Comparison of ENCODE assay signal across 1 cellular context in genomic region chr4:116478343-116478742, GRCh38.
TF ChIP-seq lines count a peak whose summit lies in the region.

No MANE protein-coding gene starts in this region.

TF ChIP-seq in H1, 55 proteins besides CTCF, POLR2A, EP300 and RAD21:
- TF ChIP-seq ASH2L (IDR thresholded peaks at IDR 0.05; ENCODE audit: low read length) (no peak), POLR2AphosphoS5 (IDR thresholded peaks at IDR 0.05; ENCODE audit: low read depth, low read length) (no peak), TCF12 (IDR thresholded peaks at IDR 0.05; ENCODE audit: low read depth, low read length) (no peak), USF2 (IDR thresholded peaks at IDR 0.05; ENCODE audit: low read length) (no peak), RBBP5 (IDR thresholded peaks at IDR 0.05; ENCODE audit: borderline replicate concordance, low read depth, low read length) (no peak), GTF2F1 (IDR thresholded peaks at IDR 0.05; ENCODE audit: borderline replicate concordance, low read depth, low read length) (no peak), SIX5 (IDR thresholded peaks at IDR 0.05; ENCODE audit: low read depth, low read length) (no peak), ZNF274 (IDR thresholded peaks at IDR 0.05; ENCODE audit: borderline replicate concordance, extremely low read depth, low read length) (no peak), SRF (IDR thresholded peaks at IDR 0.05; ENCODE audit: low read depth, low read length) (no peak), POU5F1 (IDR thresholded peaks at IDR 0.05; ENCODE audit: low read depth, low read length) (no peak), TEAD4 (IDR thresholded peaks at IDR 0.05; ENCODE audit: low read depth, low read length) (no peak), KDM5A (IDR thresholded peaks at IDR 0.05; ENCODE audit: low read length) (no peak), FOSL1 (IDR thresholded peaks at IDR 0.05; ENCODE audit: insufficient read depth, low read depth, low read length) (no peak), YY1 (IDR thresholded peaks at IDR 0.05; ENCODE audit: low read depth, low read length) (no peak), TAF7 (optimal IDR thresholded peaks at IDR 0.05; ENCODE audit: borderline replicate concordance, low read depth, low read length) (no peak), KDM4A (IDR thresholded peaks at IDR 0.05; ENCODE audit: low read depth, low read length, severe bottlenecking) (no peak), CHD2 (IDR thresholded peaks at IDR 0.05; ENCODE audit: low read length) (no peak)
- TF ChIP-seq, protein P1, sequence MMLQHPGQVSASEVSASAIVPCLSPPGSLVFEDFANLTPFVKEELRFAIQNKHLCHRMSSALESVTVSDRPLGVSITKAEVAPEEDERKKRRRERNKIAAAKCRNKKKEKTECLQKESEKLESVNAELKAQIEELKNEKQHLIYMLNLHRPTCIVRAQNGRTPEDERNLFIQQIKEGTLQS (IDR thresholded peaks at IDR 0.05; ENCODE audit: insufficient read depth, low read depth, low read length): no peak
TF ChIP-seq in H1: peak in this region for 0.
